Comparison of ENCODE assay signal across 1 cellular context in genomic region chr12:123365141-123365917, GRCh38.
TF ChIP-seq lines count a peak whose summit lies in the region.

No MANE protein-coding gene starts in this region.

TF ChIP-seq in HepG2, 621 proteins besides CTCF, POLR2A, EP300 and RAD21 (continued from another document):
- 0 out of 2 replicates have a peak, but pooled peaks have one; percentile 23 for TF ChIP-seq E2F2 (CRISPR knock-in tag; IDR thresholded peaks at IDR 0.05; ENCODE audit: borderline replicate concordance)
